ENCODE assay signal across 15 cellular contexts in the genomic region with DNA sequence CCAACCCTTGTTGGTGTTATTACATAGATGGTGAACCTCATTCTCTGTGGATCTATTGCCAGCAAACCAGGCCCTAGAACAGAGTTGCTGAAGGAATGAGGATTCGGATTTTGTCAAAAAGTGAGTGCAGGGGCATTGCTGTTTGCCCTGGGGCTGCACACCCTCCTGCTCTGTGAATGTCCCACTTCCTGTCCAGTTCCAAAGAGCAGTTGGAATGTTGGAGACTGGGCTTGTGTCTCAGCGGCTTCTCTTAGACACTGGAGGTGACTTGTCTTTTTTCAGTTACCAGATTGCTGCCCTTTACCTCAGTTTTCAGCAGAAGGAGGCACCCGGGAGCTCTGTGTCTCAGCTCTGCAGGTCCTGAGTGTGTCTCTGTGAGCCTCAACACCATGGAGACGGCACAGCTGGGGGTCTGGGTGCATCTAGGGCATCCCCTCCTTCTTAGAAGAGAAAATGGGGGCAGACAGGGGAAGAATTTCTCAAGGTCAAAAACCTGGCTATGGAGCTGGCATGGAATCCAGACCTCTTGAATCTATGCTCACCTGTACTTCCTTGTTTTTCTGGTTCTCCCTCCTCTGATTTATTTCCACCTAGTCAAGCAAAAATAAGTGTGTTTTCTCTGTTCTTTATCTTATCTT. TPM values are rescaled to one million over a fixed set of nuclear protein-coding genes. Genes with fewer than 3 reads are reported as not detected.
DNase-seq lines count a peak whose midpoint lies in the region; ATAC-seq, FAIRE-seq and TF ChIP-seq lines count a peak whose summit lies in the region.
"Had no signal": no experiment of that assay in that cellular context is flagged by ENCODE, and none has a peak within 500 bp of the region (broad histone marks: within the 10 kb centered on the region; RNA-seq: fewer than 3 reads in every experiment).

No MANE protein-coding gene starts in this region.

- TF ChIP-seq EP300 in upper lobe of left lung (IDR thresholded peaks at IDR 0.05): no peak

- WGBS in body of pancreas, 2 donors: 48 to 75% methylated on average over 2 to 4 of the region's 4 CpGs
- 47% methylated on average over 2 of the region's 4 CpGs for WGBS in right lobe of liver (ENCODE audit: insufficient coverage, low coverage, low lambda C conversion rate, missing lambda C conversion rate)
- 77 to 87% methylated on average over 4 of the region's 4 CpGs for WGBS in upper lobe of left lung, 2 donors

- no peak for DNase-seq in activated naive CD8-positive, alpha-beta T cell treated with anti-CD3 and anti-CD28 coated beads, Interleukin-2, amount 10 ng/mL, durations not matched to agents 7 days and 5 days
- no peak for DNase-seq in activated naive CD8-positive, alpha-beta T cell treated with anti-CD3 and anti-CD28 coated beads for 36 hours
- DNase-seq in body of pancreas (peak in 3 of 4 donors; percentile 46 to 54 (median 54)), right lobe of liver (no peak), upper lobe of left lung (no peak), urothelium cell line (ENCODE audit: low spot score) (no peak), activated gamma-delta T cell treated with Interleukin-2 at 50 U/mL for 16 hours (no peak)
- DNase-seq: activated CD4-positive, alpha-beta T cell treated with anti-CD3 and anti-CD28 coated beads, Interleukin-2, amount 50 U/mL, for 4 hours; activated naive CD4-positive, alpha-beta T cell treated with anti-CD3 and anti-CD28 coated beads, Interleukin-2, amount 10 ng/mL, durations not matched to agents 7 days and 5 days; cerebellar nuclear complex; NCI-H345; nephron progenitor cell; T-helper 2 cell had no signal

- H3K27me3 Mint-ChIP-seq in activated naive CD8-positive, alpha-beta T cell treated with anti-CD3 and anti-CD28 coated beads, Interleukin-2, amount 10 ng/mL, durations not matched to agents 7 days and 5 days: no peaks in the 10 kb centered on the region
- H3K27me3 Mint-ChIP-seq in activated naive CD8-positive, alpha-beta T cell treated with anti-CD3 and anti-CD28 coated beads for 36 hours: no peaks in the 10 kb centered on the region
- H3K27me3 Mint-ChIP-seq: activated naive CD4-positive, alpha-beta T cell treated with anti-CD3 and anti-CD28 coated beads, Interleukin-2, amount 10 ng/mL, durations not matched to agents 7 days and 5 days had no signal

- peaks cover 11% of the 10 kb centered on the region for H3K4me1 Mint-ChIP-seq in activated naive CD8-positive, alpha-beta T cell treated with anti-CD3 and anti-CD28 coated beads, Interleukin-2, amount 10 ng/mL, durations not matched to agents 7 days and 5 days
- H3K4me1 Mint-ChIP-seq in activated naive CD8-positive, alpha-beta T cell treated with anti-CD3 and anti-CD28 coated beads for 36 hours: peaks cover 13% of the 10 kb centered on the region

- H3K27me3 ChIP-seq in body of pancreas: no peaks in the 10 kb centered on the region
- H3K27me3 ChIP-seq in right lobe of liver: no peaks in the 10 kb centered on the region
- no peaks in the 10 kb centered on the region for H3K27me3 ChIP-seq in upper lobe of left lung

- H3K36me3 ChIP-seq in body of pancreas (replicated peaks in 1 of 2; ENCODE audit: insufficient read depth in 1 of 2, low read depth in 2 of 2) (no peaks in the 10 kb centered on the region), right lobe of liver (no peaks in the 10 kb centered on the region), upper lobe of left lung (peaks cover 0 to 16% (median 7%) of the 10 kb centered on the region in 4 donors)

- H3K27ac ChIP-seq in body of pancreas: peak overlapping the region; percentile 70 to 84 (median 76)
- peak overlapping the region; percentile 68 to 80 (median 78) for H3K27ac ChIP-seq in right lobe of liver
- H3K27ac ChIP-seq in upper lobe of left lung: peak overlapping the region; percentile 46 to 67 (median 59)

- no peak overlapping the region for H3K4me3 Mint-ChIP-seq in activated naive CD8-positive, alpha-beta T cell treated with anti-CD3 and anti-CD28 coated beads, Interleukin-2, amount 10 ng/mL, durations not matched to agents 7 days and 5 days
- H3K4me3 Mint-ChIP-seq in activated naive CD8-positive, alpha-beta T cell treated with anti-CD3 and anti-CD28 coated beads for 36 hours: no peak overlapping the region
- H3K4me3 Mint-ChIP-seq: activated naive CD4-positive, alpha-beta T cell treated with anti-CD3 and anti-CD28 coated beads, Interleukin-2, amount 10 ng/mL, durations not matched to agents 7 days and 5 days; nephron progenitor cell had no signal

- POLR2A ChIA-PET in activated naive CD8-positive, alpha-beta T cell treated with anti-CD3 and anti-CD28 coated beads, Interleukin-2, amount 10 ng/mL, durations not matched to agents 7 days and 5 days (lab: Charles Lee): no interaction called here

- intact Hi-C loops in body of pancreas (cut with DNase I) (no loop called here), right lobe of liver (cut with DNase I) (no loop called here)

- H3K4me1 ChIP-seq in body of pancreas (peaks cover 51% of the 10 kb centered on the region), right lobe of liver (peaks cover 0 to 90% (median 43%) of the 10 kb centered on the region in 4 donors), upper lobe of left lung (peaks cover 55 to 74% (median 64%) of the 10 kb centered on the region in 4 donors)

- H3K9me3 ChIP-seq in body of pancreas: no peaks in the 10 kb centered on the region
- no peaks in the 10 kb centered on the region for H3K9me3 ChIP-seq in right lobe of liver
- no peaks in the 10 kb centered on the region for H3K9me3 ChIP-seq in upper lobe of left lung

- H3K36me3 Mint-ChIP-seq in activated naive CD8-positive, alpha-beta T cell treated with anti-CD3 and anti-CD28 coated beads, Interleukin-2, amount 10 ng/mL, durations not matched to agents 7 days and 5 days: peaks cover 32% of the 10 kb centered on the region
- peaks cover 12% of the 10 kb centered on the region for H3K36me3 Mint-ChIP-seq in activated naive CD8-positive, alpha-beta T cell treated with anti-CD3 and anti-CD28 coated beads for 36 hours

- no peak for FAIRE-seq in urothelium cell line (lab: Jason Lieb, UNC)
- FAIRE-seq: RCC 7860 had no signal

- H3K4me3 ChIP-seq in body of pancreas (no peak overlapping the region), right lobe of liver (no peak overlapping the region), upper lobe of left lung (no peak overlapping the region)

- peak overlapping the region; percentile 17 for H3K27ac Mint-ChIP-seq in activated naive CD8-positive, alpha-beta T cell treated with anti-CD3 and anti-CD28 coated beads, Interleukin-2, amount 10 ng/mL, durations not matched to agents 7 days and 5 days
- H3K27ac Mint-ChIP-seq in activated naive CD8-positive, alpha-beta T cell treated with anti-CD3 and anti-CD28 coated beads for 36 hours: no peak overlapping the region
- H3K27ac Mint-ChIP-seq: activated naive CD4-positive, alpha-beta T cell treated with anti-CD3 and anti-CD28 coated beads, Interleukin-2, amount 10 ng/mL, durations not matched to agents 7 days and 5 days; nephron progenitor cell had no signal

- no peak for TF ChIP-seq CTCF in body of pancreas (IDR thresholded peaks at IDR 0.05)
- no peak for TF ChIP-seq CTCF in right lobe of liver (IDR thresholded peaks at IDR 0.05)
- TF ChIP-seq CTCF in upper lobe of left lung (IDR thresholded peaks at IDR 0.05): no peak

- TF ChIP-seq POLR2A in body of pancreas (IDR thresholded peaks at IDR 0.05): no peak
- no peak for TF ChIP-seq POLR2A in right lobe of liver (IDR thresholded peaks at IDR 0.05)
- TF ChIP-seq POLR2A in upper lobe of left lung (IDR thresholded peaks at IDR 0.05): no peak

- no peak for ATAC-seq in activated naive CD8-positive, alpha-beta T cell treated with anti-CD3 and anti-CD28 coated beads, Interleukin-2, amount 10 ng/mL, durations not matched to agents 7 days and 5 days (ENCODE audit: low read depth)
- ATAC-seq in body of pancreas: peak; percentile 74
- no peak for ATAC-seq in right lobe of liver
- no peak for ATAC-seq in upper lobe of left lung (ENCODE audit: low FRiP score in 2 of 2)
- no peak for ATAC-seq in GM21825 (IDR thresholded peaks at IDR 0.05; ENCODE audit: unreplicated experiment)

- H3K9me3 Mint-ChIP-seq in activated naive CD8-positive, alpha-beta T cell treated with anti-CD3 and anti-CD28 coated beads, Interleukin-2, amount 10 ng/mL, durations not matched to agents 7 days and 5 days: no peaks in the 10 kb centered on the region
- no peaks in the 10 kb centered on the region for H3K9me3 Mint-ChIP-seq in activated naive CD8-positive, alpha-beta T cell treated with anti-CD3 and anti-CD28 coated beads for 36 hours
- H3K9me3 Mint-ChIP-seq: activated naive CD4-positive, alpha-beta T cell treated with anti-CD3 and anti-CD28 coated beads, Interleukin-2, amount 10 ng/mL, durations not matched to agents 7 days and 5 days; nephron progenitor cell had no signal

RNA-seq across cellular contexts. Expression of a gene that starts 46.3 kb away (rescaled TPM):
- total RNA-seq in activated naive CD8-positive, alpha-beta T cell treated with anti-CD3 and anti-CD28 coated beads, Interleukin-2, amount 10 ng/mL, durations not matched to agents 7 days and 5 days: 10 to 100 TPM; 47.3 to 47.5 TPM
- 10 to 100 TPM; 23.8 to 26.5 TPM for total RNA-seq in activated naive CD8-positive, alpha-beta T cell treated with anti-CD3 and anti-CD28 coated beads for 36 hours
- 10 to 100 TPM; 22.8 to 32.6 TPM for total RNA-seq in body of pancreas
- total RNA-seq in right lobe of liver: 10 to 100 TPM; 23.4 to 47.7 (median 31.0) TPM
- total RNA-seq in upper lobe of left lung: 100 to 1,000 TPM in 2 of 6 donors, 10 to 100 TPM in 4; 78.6 to 176 (median 87.8) TPM

RNA-seq across cellular contexts. Expression of a gene that starts 48.4 kb away (rescaled TPM):
- 10 to 100 TPM; 89.8 to 91.6 TPM for total RNA-seq in activated naive CD8-positive, alpha-beta T cell treated with anti-CD3 and anti-CD28 coated beads, Interleukin-2, amount 10 ng/mL, durations not matched to agents 7 days and 5 days
- 100 to 1,000 TPM in 1 of 2 experiments, 10 to 100 TPM in 1; 99.3 to 101 TPM for total RNA-seq in activated naive CD8-positive, alpha-beta T cell treated with anti-CD3 and anti-CD28 coated beads for 36 hours
- total RNA-seq in body of pancreas: 10 to 100 TPM; 25.1 to 49.5 TPM
- total RNA-seq in right lobe of liver: 10 to 100 TPM; 16.8 to 23.9 (median 21.5) TPM
- 100 to 1,000 TPM in 1 of 6 donors, 10 to 100 TPM in 5; 29.9 to 102 (median 63.9) TPM for total RNA-seq in upper lobe of left lung

Comparison
In these comparisons a context has a peak if more than half of its experiments do, and no peak if none do; other contexts are left out.
1. DNase-seq: peak in body of pancreas (3 of 4); none in activated naive CD8-positive, alpha-beta T cell treated with anti-CD3 and anti-CD28 coated beads, Interleukin-2, amount 10 ng/mL, durations not matched to agents 7 days and 5 days (single experiment), activated naive CD8-positive, alpha-beta T cell treated with anti-CD3 and anti-CD28 coated beads for 36 hours (single experiment), right lobe of liver (0 of 3), upper lobe of left lung (0 of 2), urothelium cell line (single experiment) and activated gamma-delta T cell treated with Interleukin-2 at 50 U/mL for 16 hours (single experiment).
2. Peak in every context shown above with its lines, with median percentiles within 50 percentile points of each other: H3K27ac ChIP-seq.